ENCODE assay signal across 21 cellular contexts in genomic region chr6:11755725-11756124, GRCh38. TPM values are rescaled to one million over a fixed set of nuclear protein-coding genes. Genes with fewer than 3 reads are reported as not detected.
"Had no signal": no experiment of that assay in that cellular context is flagged by ENCODE, and none has a peak within 500 bp of the region (broad histone marks: within the 10 kb centered on the region; RNA-seq: fewer than 3 reads in every experiment).

No MANE protein-coding gene starts in this region.

- ATAC-seq: esophagus mucosa, foreskin keratinocyte, heart left ventricle, mucosa of descending colon, natural killer cell had no signal

- H3K36me3 ChIP-seq: heart left ventricle, ovary, right atrium auricular region, sigmoid colon, tibial artery, upper lobe of left lung, vagina had no signal

- H3K9me3 ChIP-seq: mucosa of descending colon, ovary, upper lobe of left lung, vagina had no signal

- H3K4me1 ChIP-seq: heart left ventricle, right atrium auricular region, sigmoid colon, tibial artery, vagina had no signal

- H3K4me2 ChIP-seq: smooth muscle cell had no signal

- H3K9me3 Mint-ChIP-seq: natural killer cell had no signal

- DNase-seq: cortex of kidney; dorsolateral prefrontal cortex; effector CD8-positive, alpha-beta T cell; foreskin keratinocyte; heart left ventricle; hippocampal formation; kidney glomerular epithelial cell; mucosa of descending colon; natural killer cell; ovary; sigmoid colon; stimulated activated CD4-positive, alpha-beta T cell treated with anti-CD3 and anti-CD28 coated beads, Interleukin-2, amount 100 ng/mL, for 48 hours; stimulated activated naive CD4-positive, alpha-beta T cell treated with Interleukin-2 at 50 U/mL for 16 hours; tibial artery; upper lobe of left lung had no signal

- H3K27ac ChIP-seq: dorsolateral prefrontal cortex, foreskin keratinocyte, ovary, tibial artery, upper lobe of left lung, vagina had no signal

- H3K36me3 Mint-ChIP-seq: natural killer cell had no signal

- H3K27me3 ChIP-seq: dorsolateral prefrontal cortex, foreskin keratinocyte, heart left ventricle, ovary, right atrium auricular region, sigmoid colon, tibial artery, upper lobe of left lung, vagina had no signal

- H3K4me3 Mint-ChIP-seq: natural killer cell, neural crest cell had no signal

- H3K4me3 ChIP-seq: dorsolateral prefrontal cortex, heart left ventricle, mucosa of descending colon, ovary, right atrium auricular region, sigmoid colon, smooth muscle cell, tibial artery, upper lobe of left lung, vagina had no signal

- H3K4me1 Mint-ChIP-seq: natural killer cell, neural crest cell had no signal

RNA-seq across cellular contexts. Expression of gene ADTRP, which starts 22.9 kb away (rescaled TPM):
- total RNA-seq: cerebellum, neural crest cell, right atrium auricular region, vagina had no signal
